8 cellular contexts compared by ENCODE assay signal in the genomic region with DNA sequence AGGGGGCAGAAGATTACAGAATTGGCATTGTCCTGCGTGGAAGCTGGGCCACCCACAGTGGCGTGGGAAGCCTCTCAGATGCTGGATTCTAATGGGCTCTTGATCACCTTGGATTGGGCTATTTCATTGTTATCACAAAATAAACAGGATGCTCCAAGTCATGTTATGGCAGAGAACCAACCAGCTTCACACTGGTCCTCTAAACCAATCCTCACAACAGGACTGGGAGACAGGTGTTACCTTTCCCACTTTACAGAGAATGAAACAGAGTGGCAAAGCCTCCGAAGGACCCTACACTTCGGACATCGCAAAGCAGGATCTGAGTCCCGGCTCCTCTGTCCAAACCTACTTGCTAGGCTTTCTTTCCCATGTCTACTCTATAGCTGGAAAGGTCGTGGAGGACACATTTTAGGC. TPM values are rescaled to one million over a fixed set of nuclear protein-coding genes. Genes with fewer than 3 reads are reported as not detected.
A peak's percentile ranks its signal among the peaks of the same experiment; 100 is the strongest.
DNase-seq lines count a peak whose midpoint lies in the region; ATAC-seq and TF ChIP-seq lines count a peak whose summit lies in the region.

No MANE protein-coding gene starts in this region.

- H3K27ac ChIP-seq in neuronal stem cell (replicated peaks; ENCODE audit: low read length) = peak overlapping the region; percentile 65

- H3K4me1 ChIP-seq in NT2/D1 (ENCODE audit: insufficient read depth, insufficient read length) (no peaks in the 10 kb centered on the region), neuronal stem cell (ENCODE audit: control insufficient read depth in 2 of 2, insufficient read depth in 1 of 2, low read depth in 1 of 2, low read length in 2 of 2) (peaks cover 6 to 10% of the 10 kb centered on the region in 2 donors)

- H3K36me3 ChIP-seq in NT2/D1 (ENCODE audit: insufficient read depth, insufficient read length, low read length) (no peaks in the 10 kb centered on the region), neuronal stem cell (replicated peaks in 1 of 2; ENCODE audit: control insufficient read depth in 2 of 2, insufficient read depth in 2 of 2, low read length in 2 of 2) (no peaks in the 10 kb centered on the region)

- H3K23ac ChIP-seq in neuronal stem cell (ENCODE audit: low read depth, low read length, poor library complexity) = peak overlapping the region; percentile 76

- no peaks in the 10 kb centered on the region for H3K79me1 ChIP-seq in neuronal stem cell (ENCODE audit: low read depth, low read length)

- WGBS in neuronal stem cell (ENCODE audit: extremely low coverage in 2 of 2, insufficient read length in 2 of 2, insufficient replicate concordance in 1 of 2), 2 donors = no CpG with 5 or more reads among the region's 7 CpGs

- H2BK5ac ChIP-seq in neuronal stem cell (ENCODE audit: low read length) = peak overlapping the region; percentile 97

- peak overlapping the region; percentile 50 for H2BK12ac ChIP-seq in neuronal stem cell (ENCODE audit: low read length)

- no peak for ATAC-seq in HG02571 (IDR thresholded peaks at IDR 0.05; ENCODE audit: unreplicated experiment)
- ATAC-seq in esophagus mucosa = no peak

- peak overlapping the region; percentile 55 for H2BK120ac ChIP-seq in neuronal stem cell (ENCODE audit: low read depth, low read length)

- H2BK15ac ChIP-seq in neuronal stem cell (ENCODE audit: low read length) = peak overlapping the region; percentile 82

- no peaks in the 10 kb centered on the region for H3K9me3 ChIP-seq in NT2/D1 (ENCODE audit: insufficient read depth, low read length)
- H3K9me3 ChIP-seq in neuronal stem cell (replicated peaks in 1 of 2; ENCODE audit: control insufficient read depth in 2 of 2, insufficient read depth in 1 of 2, low read depth in 1 of 2, low read length in 2 of 2) = no peaks in the 10 kb centered on the region

- peak overlapping the region; percentile 97 for H3K18ac ChIP-seq in neuronal stem cell (ENCODE audit: low read length)

- DNase-seq in ELR (ENCODE audit: low read depth) = peak; percentile 52
- no peak for DNase-seq in NT2/D1 (ENCODE audit: low read depth, low spot score)
- no peak for DNase-seq in epithelial cell of esophagus (ENCODE audit: low read depth)
- DNase-seq in neuronal stem cell (ENCODE audit: low spot score) = no peak
- DNase-seq in NCI-H2171 (lab: John Stamatoyannopoulos, UW) = no peak
- no peak for DNase-seq in AG08395 (ENCODE audit: low spot score)

- H3K14ac ChIP-seq in neuronal stem cell (ENCODE audit: low read length) = no peak overlapping the region

- no peak overlapping the region for H2AK5ac ChIP-seq in neuronal stem cell (ENCODE audit: low read depth, low read length)

- peak overlapping the region; percentile 73 for H3K4me2 ChIP-seq in neuronal stem cell (ENCODE audit: insufficient read depth, low read length, poor library complexity, severe bottlenecking)

- H3K4ac ChIP-seq in neuronal stem cell (ENCODE audit: low read length) = no peak overlapping the region

- H3K27me3 ChIP-seq in NT2/D1 (ENCODE audit: insufficient read depth, insufficient read length) (peaks cover 19% of the 10 kb centered on the region), neuronal stem cell (ENCODE audit: control insufficient read depth in 3 of 3, insufficient read depth in 3 of 3, low read depth in 1 of 3, low read length in 3 of 3) (peaks cover 0 to 2% (median 0%) of the 10 kb centered on the region in 3 experiments)

- TF ChIP-seq CTCF in epithelial cell of esophagus (IDR thresholded peaks at IDR 0.05; ENCODE audit: insufficient read depth, low read depth, low read length, missing control alignments) = no peak

- H4K91ac ChIP-seq in neuronal stem cell (ENCODE audit: low read depth, low read length, poor library complexity) = no peak overlapping the region

- peak overlapping the region; percentile 97 for H2AFZ ChIP-seq in neuronal stem cell (ENCODE audit: low read length)

- H3K9ac ChIP-seq in NT2/D1 (ENCODE audit: insufficient read length, low read depth) (peak overlapping the region; percentile 83), neuronal stem cell (ENCODE audit: low read depth, low read length, poor library complexity) (peak overlapping the region; percentile 89)

- no peak overlapping the region for H4K8ac ChIP-seq in neuronal stem cell (ENCODE audit: low read depth, low read length)

- H3K4me3 ChIP-seq in NT2/D1 (ENCODE audit: insufficient read length, low read depth) = peak overlapping the region; percentile 65
- peak overlapping the region; percentile 74 for H3K4me3 ChIP-seq in epithelial cell of esophagus (ENCODE audit: low read length)
- peak overlapping the region; percentile 73 to 88 for H3K4me3 ChIP-seq in neuronal stem cell (ENCODE audit: low read length in 2 of 2)

RNA-seq across cellular contexts. Expression of a gene that starts 0.4 kb away (rescaled TPM):
- polyA plus RNA-seq in neuronal stem cell (2013, experiment 1 of 2) = 11.0 TPM
- polyA plus RNA-seq in neuronal stem cell (2013, experiment 2 of 2) = 10.7 TPM
- 17.0 TPM for total RNA-seq in esophagus mucosa

RNA-seq across cellular contexts. Expression of a gene that starts 19.3 kb away (rescaled TPM):
- 32.5 TPM for polyA plus RNA-seq in neuronal stem cell (2013, experiment 1 of 2)
- 33.0 TPM for polyA plus RNA-seq in neuronal stem cell (2013, experiment 2 of 2)
- total RNA-seq in esophagus mucosa = 49.4 TPM
